Comparison of ENCODE assay signal across 20 cellular contexts in the genomic region with DNA sequence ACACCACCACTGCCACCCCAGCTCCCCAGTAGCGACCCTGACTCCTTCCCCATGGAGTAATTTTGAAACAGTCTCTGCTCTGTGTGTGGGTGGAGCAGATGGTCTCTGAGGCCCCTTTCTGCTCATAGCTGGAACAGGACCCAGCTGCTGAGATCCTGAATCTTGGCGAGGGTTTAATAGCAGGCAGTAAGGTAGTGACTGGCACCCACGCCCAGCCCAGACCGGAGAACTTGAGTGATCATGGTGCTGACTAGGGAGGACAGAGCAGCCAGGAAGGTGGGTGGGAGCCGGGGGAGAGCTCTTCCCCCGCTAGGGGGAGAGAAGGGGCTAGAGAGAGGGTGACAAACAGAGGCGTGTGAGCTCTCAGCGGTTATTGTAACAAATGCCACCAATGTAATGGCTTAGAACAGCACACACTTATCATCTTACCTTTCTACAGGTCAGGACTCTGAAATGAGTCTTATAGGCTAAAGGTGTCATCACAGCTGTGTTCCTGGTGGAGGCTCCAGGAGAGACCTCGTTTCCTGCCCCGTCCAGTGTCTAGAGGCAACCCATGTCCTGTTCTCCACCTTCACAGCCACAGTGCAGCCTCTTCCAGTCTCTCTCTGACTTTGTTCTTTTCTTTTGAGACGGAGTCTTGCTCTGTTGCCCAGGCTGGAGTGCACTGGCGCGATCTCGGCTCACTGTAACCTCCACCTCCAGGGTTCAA. TPM values are rescaled to one million over a fixed set of nuclear protein-coding genes. Genes with fewer than 3 reads are reported as not detected.
A peak's percentile ranks its signal among the peaks of the same experiment; 100 is the strongest.
DNase-seq lines count a peak whose midpoint lies in the region; ATAC-seq, FAIRE-seq and TF ChIP-seq lines count a peak whose summit lies in the region.
"Had no signal": no experiment of that assay in that cellular context is flagged by ENCODE, and none has a peak within 500 bp of the region (broad histone marks: within the 10 kb centered on the region; RNA-seq: fewer than 3 reads in every experiment).

No MANE protein-coding gene starts in this region.

- H3K27me3 ChIP-seq in DND-41 (ENCODE audit: insufficient read depth, low read length, poor library complexity) (no peaks in the 10 kb centered on the region), GM23338 (ENCODE audit: insufficient read depth) (no peaks in the 10 kb centered on the region), pancreas (no peaks in the 10 kb centered on the region)

- FAIRE-seq in pancreas (lab: Jason Lieb, UNC): no peak
- FAIRE-seq: GM12891 had no signal

- H4K20me1 ChIP-seq in DND-41 (ENCODE audit: insufficient read depth, low read length) (no peaks in the 10 kb centered on the region), GM23338 (replicated peaks; ENCODE audit: insufficient read depth) (no peaks in the 10 kb centered on the region)

- H3K36me3 ChIP-seq in DND-41 (ENCODE audit: insufficient read depth, low read length) (no peaks in the 10 kb centered on the region), GM23338 (ENCODE audit: insufficient read depth) (no peaks in the 10 kb centered on the region), pancreas (no peaks in the 10 kb centered on the region)
- H3K36me3 ChIP-seq: tibial artery had no signal

- peaks cover 72% of the 10 kb centered on the region for H3K9me3 Mint-ChIP-seq in GM23338
- H3K9me3 Mint-ChIP-seq: natural killer cell had no signal

- CTCF ChIA-PET in HEK293T (lab: Yijun Ruan, JAX): interaction anchor here (0.6 to 1.3 kb wide), 2 partner anchors 11 to 182 kb away, joined by 3 to 7 read pairs; no protein-coding TSS in a partner anchor

- ATAC-seq in DND-41 (ENCODE audit: insufficient read depth, low read depth) (no peak; the same call in 2 of the 3 replicates), GM23338 (peak; percentile 42; the same call in 2 of the 3 replicates), pancreas (no peak)
- ATAC-seq: left ventricle myocardium superior, natural killer cell had no signal

- no peaks in the 10 kb centered on the region for H3K4me1 Mint-ChIP-seq in GM23338
- H3K4me1 Mint-ChIP-seq: natural killer cell had no signal

- peaks cover 7% of the 10 kb centered on the region for H3K27me3 Mint-ChIP-seq in GM23338 (ENCODE audit: insufficient read depth, low read depth, poor library complexity)
- H3K27me3 Mint-ChIP-seq: activated naive CD8-positive, alpha-beta T cell had no signal

- H3K4me2 ChIP-seq in DND-41 (ENCODE audit: insufficient read depth, low read length) (no peak overlapping the region), GM23338 (no peak overlapping the region)
- H3K4me2 ChIP-seq: PC-9 had no signal

- peaks cover 17% of the 10 kb centered on the region; the same call in 2 of the 3 replicates for H3K36me3 Mint-ChIP-seq in GM23338 (ENCODE audit: low read depth)
- H3K36me3 Mint-ChIP-seq: natural killer cell had no signal

- H3K4me1 ChIP-seq in DND-41 (ENCODE audit: insufficient read depth, low read length) (no peaks in the 10 kb centered on the region), GM23338 (ENCODE audit: insufficient read depth) (no peaks in the 10 kb centered on the region), pancreas (no peaks in the 10 kb centered on the region)
- H3K4me1 ChIP-seq: Caco-2, tibial artery had no signal

- H3K4me3 ChIP-seq in DND-41 (ENCODE audit: low read depth in 1 of 2, low read length in 2 of 2) (no peak overlapping the region), GM23338 (no peak overlapping the region), pancreas (no peak overlapping the region)
- H3K4me3 ChIP-seq: PC-9, skin epidermis, tibial artery had no signal

- WGBS in pancreas, 2 donors: 60 to 80% methylated on average over 14 of the region's 14 CpGs

- DNase-seq in DND-41 (no peak), GM23338 (ENCODE audit: low spot score) (peak; percentile 42), left kidney (ENCODE audit: low read depth, low spot score) (peak; percentile 48), pancreas (no peak), HEK293T (ENCODE audit: extremely low spot score) (no peak)
- DNase-seq: Caco-2, erythroblast, GOT3, hippocampal formation, left ventricle myocardium superior, natural killer cell, NCI-H446 treated with DMSO at 0.1 percent for 48 hours, PC-9, tibial artery had no signal

- intact Hi-C loops in pancreas (cut with DNase I): no loop called here

- H3K27ac ChIP-seq in DND-41 (ENCODE audit: low read length) (no peak overlapping the region), GM23338 (ENCODE audit: low read depth) (no peak overlapping the region), pancreas (no peak overlapping the region)
- H3K27ac ChIP-seq: HL-60, PC-9, skin epidermis, tibial artery had no signal

- H3K9me2 ChIP-seq in GM23338 (ENCODE audit: insufficient read depth): no peaks in the 10 kb centered on the region

- no peak overlapping the region for H2AFZ ChIP-seq in DND-41 (ENCODE audit: low read depth, low read length)
- H2AFZ ChIP-seq in GM23338: peak overlapping the region; percentile 78
- H2AFZ ChIP-seq: PC-9 had no signal

- POLR2A ChIA-PET in HEK293T (lab: Yijun Ruan, JAX): interaction anchor here (1.0 kb wide), 1 partner anchor 32 kb away, joined by 3 read pairs; the partner anchor contains the start of gene ALKBH7

- H3F3A ChIP-seq in GM23338 (replicated peaks; ENCODE audit: low read depth): no peaks in the 10 kb centered on the region

- H3K79me2 ChIP-seq in DND-41 (ENCODE audit: insufficient read depth, low read length) (no peaks in the 10 kb centered on the region), GM23338 (replicated peaks; ENCODE audit: insufficient read depth) (no peaks in the 10 kb centered on the region)

- H3K27ac Mint-ChIP-seq in GM23338: no peak overlapping the region
- H3K27ac Mint-ChIP-seq: activated naive CD8-positive, alpha-beta T cell; natural killer cell; T-helper 1 cell treated with Interleukin-12 subunit alpha and Interleukin-12 subunit beta and Interleukin-4 antibody, amounts not matched to agents 30 μg/mL and 1 μg/mL, for 36 hours had no signal

- no peak overlapping the region for H3K4me3 Mint-ChIP-seq in GM23338
- H3K4me3 Mint-ChIP-seq: activated naive CD8-positive, alpha-beta T cell; natural killer cell; T-helper 1 cell treated with Interleukin-12 subunit alpha and Interleukin-12 subunit beta and Interleukin-4 antibody, amounts not matched to agents 30 μg/mL and 1 μg/mL, for 36 hours had no signal

- H3K9ac ChIP-seq in DND-41 (ENCODE audit: low read depth, low read length): no peak overlapping the region

- H3K9me3 ChIP-seq in DND-41 (ENCODE audit: insufficient read depth, low read length, severe bottlenecking) (no peaks in the 10 kb centered on the region), pancreas (no peaks in the 10 kb centered on the region)
- H3K9me3 ChIP-seq: tibial artery had no signal

- TF ChIP-seq CTCF in DND-41 (IDR thresholded peaks at IDR 0.05; ENCODE audit: borderline replicate concordance, extremely low read depth, low read length, poor library complexity, severe bottlenecking) (peak; percentile 6), GM23338 (conservative IDR thresholded peaks at IDR 0.05; ENCODE audit: low read depth in 2 of 2) (peak; percentile 32; a peak in 2 of 4 replicates), pancreas (IDR thresholded peaks at IDR 0.05) (no peak)

TF ChIP-seq in GM23338, 12 proteins besides CTCF, POLR2A, EP300 and RAD21 (continues in another document):
- TF ChIP-seq ETS1 (IDR thresholded peaks at IDR 0.05): no peak

TF ChIP-seq in HEK293T, 16 proteins besides CTCF, POLR2A, EP300 and RAD21:
- TF ChIP-seq TARDBP (IDR thresholded peaks at IDR 0.05) (no peak), BHLHE40 (IDR thresholded peaks at IDR 0.05; ENCODE audit: borderline replicate concordance) (no peak), ELF4 (IDR thresholded peaks at IDR 0.05) (no peak), FOXA1 (IDR thresholded peaks at IDR 0.05) (no peak), FOXK2 (IDR thresholded peaks at IDR 0.05) (no peak), ZNF384 (IDR thresholded peaks at IDR 0.05) (no peak), SP1 (IDR thresholded peaks at IDR 0.05) (no peak), NFRKB (IDR thresholded peaks at IDR 0.05) (no peak), LEF1 (IDR thresholded peaks at IDR 0.05; ENCODE audit: borderline replicate concordance) (no peak), ARNT (IDR thresholded peaks at IDR 0.05) (no peak), FOXM1 (IDR thresholded peaks at IDR 0.05; ENCODE audit: borderline replicate concordance) (no peak), L3MBTL2 (conservative IDR thresholded peaks at IDR 0.05) (no peak), HDGF (IDR thresholded peaks at IDR 0.05; ENCODE audit: borderline replicate concordance) (no peak), CTBP1 (IDR thresholded peaks at IDR 0.05; ENCODE audit: borderline replicate concordance) (no peak), SUZ12 (IDR thresholded peaks at IDR 0.05) (no peak)
- TF ChIP-seq, protein P1, sequence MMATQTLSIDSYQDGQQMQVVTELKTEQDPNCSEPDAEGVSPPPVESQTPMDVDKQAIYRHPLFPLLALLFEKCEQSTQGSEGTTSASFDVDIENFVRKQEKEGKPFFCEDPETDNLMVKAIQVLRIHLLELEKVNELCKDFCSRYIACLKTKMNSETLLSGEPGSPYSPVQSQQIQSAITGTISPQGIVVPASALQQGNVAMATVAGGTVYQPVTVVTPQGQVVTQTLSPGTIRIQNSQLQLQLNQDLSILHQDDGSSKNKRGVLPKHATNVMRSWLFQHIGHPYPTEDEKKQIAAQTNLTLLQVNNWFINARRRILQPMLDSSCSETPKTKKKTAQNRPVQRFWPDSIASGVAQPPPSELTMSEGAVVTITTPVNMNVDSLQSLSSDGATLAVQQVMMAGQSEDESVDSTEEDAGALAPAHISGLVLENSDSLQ (IDR thresholded peaks at IDR 0.05): no peak

RNA-seq across cellular contexts. Expression of gene ACER1, which starts 7.2 kb away (rescaled TPM):
- not detected in 2 replicates for total RNA-seq in GM23338 (2014; rRNA removed; shearing (Covaris generic))
- polyA plus RNA-seq in GM23338 (2016; fragmentation: Nextera tagmentation; extraction: Ambion mirVana): not detected in 2 replicates
- total RNA-seq in pancreas: not detected
- not detected for polyA plus RNA-seq in pancreas
- total RNA-seq: Caco-2, chondrocyte, left ventricle myocardium superior, PC-9 had no signal

RNA-seq across cellular contexts. Expression of gene CLPP, which starts 20.7 kb away (rescaled TPM):
- total RNA-seq in GM23338 (2014; rRNA removed; shearing (Covaris generic)): 96.7 and 110 TPM in 2 replicates
- polyA plus RNA-seq in GM23338 (2016; fragmentation: Nextera tagmentation; extraction: Ambion mirVana): 65.7 and 76.4 TPM in 2 replicates
- total RNA-seq in pancreas: 10 to 100 TPM; 29.1 to 39.5 (median 31.5) TPM
- polyA plus RNA-seq in pancreas: 10 to 100 TPM; 34.8 to 39.8 TPM

RNA-seq across cellular contexts. Expression of gene ALKBH7, which starts 31.9 kb away (rescaled TPM):
- 52.0 and 75.4 TPM in 2 replicates for total RNA-seq in GM23338 (2014; rRNA removed; shearing (Covaris generic))
- polyA plus RNA-seq in GM23338 (2016; fragmentation: Nextera tagmentation; extraction: Ambion mirVana) (66.3 and 76.1 TPM in 2 replicates), pancreas (10 to 100 TPM; 29.3 to 61.4 TPM)
- 10 to 100 TPM; 35.2 to 69.4 (median 53.4) TPM for total RNA-seq in pancreas

RNA-seq across cellular contexts. Expression of gene PSPN, which starts 35.1 kb away (rescaled TPM):
- total RNA-seq in GM23338 (2014; rRNA removed; shearing (Covaris generic)): 0.93 and 1.2 TPM in 2 replicates
- 0.82 and 1.5 TPM in 2 replicates for polyA plus RNA-seq in GM23338 (2016; fragmentation: Nextera tagmentation; extraction: Ambion mirVana)
- total RNA-seq in pancreas: 1 to 10 TPM in 2 of 6 donors, under 1 TPM in 4; 0.64 to 1.4 (median 0.81) TPM
- polyA plus RNA-seq in pancreas: 1 to 10 TPM; 1.0 to 1.1 TPM

RNA-seq across cellular contexts. Expression of gene GTF2F1, which starts 52.3 kb away (rescaled TPM):
- total RNA-seq in GM23338 (2014; rRNA removed; shearing (Covaris generic)): 44.4 and 65.5 TPM in 2 replicates
- polyA plus RNA-seq in GM23338 (2016; fragmentation: Nextera tagmentation; extraction: Ambion mirVana): 62.1 and 76.1 TPM in 2 replicates
- 10 to 100 TPM; 28.3 to 39.5 (median 32.8) TPM for total RNA-seq in pancreas
- polyA plus RNA-seq in pancreas: 10 to 100 TPM; 40.9 to 49.3 TPM

Comparison
In these comparisons a context has a peak if more than half of its experiments do, and no peak if none do; other contexts are left out.
1. DNase-seq: peak in GM23338 (single experiment) and left kidney (single experiment); none in DND-41 (single experiment), pancreas (0 of 6) and HEK293T (single experiment).
2. CTCF ChIP-seq: peak in DND-41 (single experiment) and GM23338 (2 of 2); none in pancreas (0 of 4).